21 cellular contexts compared by ENCODE assay signal in the genomic region with DNA sequence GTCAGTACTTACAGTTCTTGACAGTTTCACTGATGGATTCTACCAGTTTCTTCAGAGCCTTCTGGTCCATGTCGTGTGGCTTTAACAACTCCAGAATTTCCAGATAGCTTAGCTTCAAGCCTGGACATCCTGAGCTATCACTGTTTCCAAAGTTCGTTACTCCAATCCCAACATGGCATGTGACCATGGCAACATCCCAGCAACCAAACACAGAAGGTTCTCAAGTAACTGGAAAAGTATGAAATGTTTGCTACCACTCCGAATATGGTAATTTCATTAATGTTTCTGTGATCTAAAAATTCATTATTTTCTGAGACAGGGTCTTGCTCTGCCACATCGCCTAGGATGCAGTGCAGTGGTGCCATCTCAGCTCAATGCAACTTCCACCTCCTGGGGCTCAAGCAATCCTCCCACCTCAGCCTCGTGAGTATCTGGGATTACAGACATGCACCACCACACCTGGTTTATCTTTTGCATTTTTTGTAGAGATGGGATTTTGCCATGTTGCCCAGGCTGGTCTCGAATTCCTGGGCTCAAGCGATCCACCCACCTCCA.
"Had no signal": no experiment of that assay in that cellular context is flagged by ENCODE, and none has a peak within 500 bp of the region (broad histone marks: within the 10 kb centered on the region; RNA-seq: fewer than 3 reads in every experiment).

No MANE protein-coding gene starts in this region.

- FAIRE-seq: colon, kidney had no signal

- H3K27me3 ChIP-seq: dorsolateral prefrontal cortex, gastroesophageal sphincter, heart left ventricle, neural progenitor cell, right atrium auricular region had no signal

- H3K27ac ChIP-seq: epithelial cell of prostate, gastroesophageal sphincter, heart left ventricle, left ventricle myocardium inferior, neural progenitor cell, prostate gland, right atrium auricular region had no signal

- H3K4me1 ChIP-seq: gastroesophageal sphincter, neural progenitor cell, prostate gland had no signal

- ATAC-seq: gastroesophageal sphincter had no signal

- H3K4me2 ChIP-seq: neural progenitor cell had no signal

- H3K4me3 ChIP-seq: dorsolateral prefrontal cortex, gastroesophageal sphincter, heart left ventricle, left ventricle myocardium inferior, neural progenitor cell, prostate gland, right atrium auricular region had no signal

- H3K4me1 Mint-ChIP-seq: activated B cell treated with CpG ODN at 0.5 μM for 24 hours, endodermal cell, neural progenitor cell had no signal

- H3K9ac ChIP-seq: neural progenitor cell had no signal

- H3K36me3 ChIP-seq: prostate gland had no signal

- H3K27ac Mint-ChIP-seq: activated B cell treated with CpG ODN at 0.5 μM for 24 hours; activated CD4-positive, alpha-beta memory T cell treated with anti-CD3 and anti-CD28 coated beads for 36 hours; activated naive CD4-positive, alpha-beta T cell treated with anti-CD3 and anti-CD28 coated beads for 36 hours; activated T-helper 1 cell treated with anti-CD3 and anti-CD28 coated beads, Interleukin-12 subunit alpha, Interleukin-12 subunit beta, Interleukin-2, Interleukin-4 antibody, amounts not matched to agents 30 ng/mL and 10 ng/mL and 1 ng/mL, durations not matched to agents 14 hours and 24 hours and 36 hours; endodermal cell; neural progenitor cell had no signal

- H3K27me3 Mint-ChIP-seq: activated B cell treated with CpG ODN at 0.5 μM for 24 hours; activated CD4-positive, alpha-beta memory T cell treated with anti-CD3 and anti-CD28 coated beads for 36 hours had no signal

- H3K4me3 Mint-ChIP-seq: activated B cell treated with CpG ODN at 0.5 μM for 24 hours; activated CD4-positive, alpha-beta memory T cell treated with anti-CD3 and anti-CD28 coated beads for 36 hours; activated naive CD4-positive, alpha-beta T cell treated with anti-CD3 and anti-CD28 coated beads for 36 hours; activated T-helper 1 cell treated with anti-CD3 and anti-CD28 coated beads, Interleukin-12 subunit alpha, Interleukin-12 subunit beta, Interleukin-2, Interleukin-4 antibody, amounts not matched to agents 30 ng/mL and 10 ng/mL and 1 ng/mL, durations not matched to agents 14 hours and 24 hours and 36 hours; endodermal cell; neural progenitor cell had no signal

- DNase-seq: activated B cell treated with CpG ODN at 0.5 μM for 24 hours; activated CD4-positive, alpha-beta memory T cell treated with anti-CD3 and anti-CD28 coated beads for 36 hours; activated CD4-positive, alpha-beta T cell treated with anti-CD3 and anti-CD28 coated beads for 4 hours; activated naive CD4-positive, alpha-beta T cell treated with anti-CD3 and anti-CD28 coated beads for 36 hours; activated T-cell treated with anti-CD3 and anti-CD28 coated beads for 4 hours; amniotic stem cell; caudate nucleus; dorsolateral prefrontal cortex; heart left ventricle; kidney; left ventricle myocardium inferior; mammary epithelial cell; stimulated activated CD4-positive, alpha-beta T cell treated with anti-CD3 and anti-CD28 coated beads, Interleukin-2, amount 100 ng/mL, for 24 hours had no signal

- H2AFZ ChIP-seq: neural progenitor cell had no signal

- H3K9me3 ChIP-seq: gastroesophageal sphincter, heart left ventricle, left ventricle myocardium inferior, prostate gland, right atrium auricular region had no signal
